In the genomic region with DNA sequence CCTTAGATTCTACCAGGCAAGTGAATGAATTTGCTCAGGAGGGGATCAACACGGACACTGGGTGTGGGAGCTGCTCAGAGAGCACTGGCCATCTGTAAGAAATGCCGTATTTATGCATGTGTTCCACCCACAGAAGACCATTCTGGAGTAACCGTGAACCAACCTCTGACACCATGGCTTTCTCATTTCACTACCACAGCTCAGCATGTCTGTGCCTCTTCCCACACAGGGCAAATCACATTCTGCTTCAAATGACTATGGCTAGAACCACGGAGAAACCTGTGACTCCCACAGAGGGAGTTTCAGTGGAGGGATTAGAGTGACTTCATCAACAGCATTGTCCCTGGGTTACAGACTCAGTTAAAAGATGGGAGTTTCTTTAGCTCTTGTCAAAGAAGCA, we compare ENCODE assay signal across 18 cellular contexts.
"Had no signal": no experiment of that assay in that cellular context is flagged by ENCODE, and none has a peak within 500 bp of the region (broad histone marks: within the 10 kb centered on the region; RNA-seq: fewer than 3 reads in every experiment).

No MANE protein-coding gene starts in this region.

- H3K27me3 ChIP-seq: ascending aorta, cardiac muscle cell, transverse colon had no signal

- ATAC-seq: activated CD8-positive, alpha-beta memory T cell treated with anti-CD3 and anti-CD28 coated beads, Interleukin-2, amount 10 ng/mL, durations not matched to agents 7 days and 5 days; naive thymus-derived CD8-positive, alpha-beta T cell; right cardiac atrium had no signal

- H3K9me3 ChIP-seq: ascending aorta, transverse colon had no signal

- H3K4me3 Mint-ChIP-seq: activated CD8-positive, alpha-beta memory T cell treated with anti-CD3 and anti-CD28 coated beads, Interleukin-2, amount 10 ng/mL, durations not matched to agents 7 days and 5 days; activated naive CD8-positive, alpha-beta T cell; activated T-cell treated with anti-CD3 and anti-CD28 coated beads, Interleukin-2, amount 50 U/mL, for 24 hours; naive thymus-derived CD8-positive, alpha-beta T cell had no signal

- H3K4me1 Mint-ChIP-seq: activated CD8-positive, alpha-beta memory T cell treated with anti-CD3 and anti-CD28 coated beads, Interleukin-2, amount 10 ng/mL, durations not matched to agents 7 days and 5 days; naive thymus-derived CD8-positive, alpha-beta T cell had no signal

- H3K4me3 ChIP-seq: ascending aorta, cardiac muscle cell, smooth muscle cell, transverse colon had no signal

- H3K27ac Mint-ChIP-seq: activated CD8-positive, alpha-beta memory T cell treated with anti-CD3 and anti-CD28 coated beads, Interleukin-2, amount 10 ng/mL, durations not matched to agents 7 days and 5 days; activated naive CD8-positive, alpha-beta T cell; activated T-cell treated with anti-CD3 and anti-CD28 coated beads, Interleukin-2, amount 50 U/mL, for 24 hours; naive thymus-derived CD8-positive, alpha-beta T cell; progenitor cell of endocrine pancreas had no signal

- H3K27me3 Mint-ChIP-seq: activated CD8-positive, alpha-beta memory T cell treated with anti-CD3 and anti-CD28 coated beads, Interleukin-2, amount 10 ng/mL, durations not matched to agents 7 days and 5 days; activated naive CD8-positive, alpha-beta T cell; activated T-cell treated with anti-CD3 and anti-CD28 coated beads, Interleukin-2, amount 50 U/mL, for 24 hours; naive thymus-derived CD8-positive, alpha-beta T cell had no signal

- H3K36me3 ChIP-seq: ascending aorta, cardiac muscle cell, transverse colon had no signal

- H3K4me2 ChIP-seq: smooth muscle cell had no signal

- DNase-seq: activated CD4-positive, alpha-beta T cell treated with anti-CD3 and anti-CD28 coated beads, Interleukin-2, amount 50 U/mL, for 4 hours; activated CD4-positive, CD25-positive, alpha-beta regulatory T cell treated with anti-CD3 and anti-CD28 coated beads, Interleukin-2, amount 50 U/mL, for 72 hours; activated CD8-positive, alpha-beta memory T cell treated with anti-CD3 and anti-CD28 coated beads, Interleukin-2, amount 10 ng/mL, durations not matched to agents 7 days and 5 days; activated effector memory CD4-positive, alpha-beta T cell treated with anti-CD3 and anti-CD28 coated beads, Interleukin-2, amount 50 U/mL, for 16 hours; activated T-cell treated with anti-CD3 and anti-CD28 coated beads, Interleukin-2, amount 50 U/mL, for 24 hours; foreskin melanocyte; head of caudate nucleus; naive thymus-derived CD8-positive, alpha-beta T cell; right cardiac atrium; stimulated activated naive CD4-positive, alpha-beta T cell; substantia nigra; transverse colon had no signal

- H3K4me1 ChIP-seq: ascending aorta, transverse colon had no signal

- H3K27ac ChIP-seq: ascending aorta, cardiac muscle cell, transverse colon had no signal

- H3K36me3 Mint-ChIP-seq: activated CD8-positive, alpha-beta memory T cell treated with anti-CD3 and anti-CD28 coated beads, Interleukin-2, amount 10 ng/mL, durations not matched to agents 7 days and 5 days; activated naive CD8-positive, alpha-beta T cell; naive thymus-derived CD8-positive, alpha-beta T cell had no signal

- FAIRE-seq: endothelial cell of umbilical vein had no signal
